Comparison of ENCODE assay signal across 22 cellular contexts in genomic region chr2:235911633-235912032, GRCh38.
"Had no signal": no experiment of that assay in that cellular context is flagged by ENCODE, and none has a peak within 500 bp of the region (broad histone marks: within the 10 kb centered on the region; RNA-seq: fewer than 3 reads in every experiment).

No MANE protein-coding gene starts in this region.

- H3K27ac ChIP-seq: breast epithelium, Peyer's patch, RWPE1, SJSA1, VCaP had no signal

- H3K27ac Mint-ChIP-seq: activated CD8-positive, alpha-beta T cell treated with anti-CD3 and anti-CD28 coated beads for 36 hours; activated naive CD4-positive, alpha-beta T cell treated with anti-CD3 and anti-CD28 coated beads, Interleukin-2, amount 50 U/mL, for 24 hours had no signal

- DNase-seq: activated CD4-positive, alpha-beta T cell treated with anti-CD3 and anti-CD28 coated beads for 4 hours; activated CD8-positive, alpha-beta memory T cell treated with anti-CD3 and anti-CD28 coated beads, Interleukin-2, amount 50 U/mL, for 4 hours; activated CD8-positive, alpha-beta T cell treated with anti-CD3 and anti-CD28 coated beads for 36 hours; aorta; caudate nucleus; Kasumi-1; KBM-7; NCI-H1105; NCI-H1436; NCI-H1694 treated with DMSO at 0.1 percent for 48 hours; NCI-H2029 treated with DMSO at 0.1 percent for 48 hours; NCI-H446; NCI-H524; Peyer's patch; Right ventricle myocardium superior; SW 1271 had no signal

- H3K27me3 ChIP-seq: breast epithelium, Peyer's patch, SJSA1 had no signal

- H3K4me3 Mint-ChIP-seq: activated CD8-positive, alpha-beta T cell treated with anti-CD3 and anti-CD28 coated beads for 36 hours; activated naive CD4-positive, alpha-beta T cell treated with anti-CD3 and anti-CD28 coated beads, Interleukin-2, amount 50 U/mL, for 24 hours had no signal

- H3K4me1 Mint-ChIP-seq: activated naive CD4-positive, alpha-beta T cell treated with anti-CD3 and anti-CD28 coated beads, Interleukin-2, amount 50 U/mL, for 24 hours had no signal

- H3K4me1 ChIP-seq: breast epithelium, Peyer's patch, SJSA1 had no signal

- H3K36me3 Mint-ChIP-seq: activated naive CD4-positive, alpha-beta T cell treated with anti-CD3 and anti-CD28 coated beads, Interleukin-2, amount 50 U/mL, for 24 hours had no signal

- H3K4me3 ChIP-seq: breast epithelium, Peyer's patch, SJSA1 had no signal

- H3K9me3 ChIP-seq: breast epithelium had no signal

- ATAC-seq: activated CD8-positive, alpha-beta T cell treated with anti-CD3 and anti-CD28 coated beads for 36 hours; SK-N-SH treated with all-trans-retinoic acid at 6 μM for 48 hours had no signal

- H3K36me3 ChIP-seq: breast epithelium had no signal
